In the genomic region with DNA sequence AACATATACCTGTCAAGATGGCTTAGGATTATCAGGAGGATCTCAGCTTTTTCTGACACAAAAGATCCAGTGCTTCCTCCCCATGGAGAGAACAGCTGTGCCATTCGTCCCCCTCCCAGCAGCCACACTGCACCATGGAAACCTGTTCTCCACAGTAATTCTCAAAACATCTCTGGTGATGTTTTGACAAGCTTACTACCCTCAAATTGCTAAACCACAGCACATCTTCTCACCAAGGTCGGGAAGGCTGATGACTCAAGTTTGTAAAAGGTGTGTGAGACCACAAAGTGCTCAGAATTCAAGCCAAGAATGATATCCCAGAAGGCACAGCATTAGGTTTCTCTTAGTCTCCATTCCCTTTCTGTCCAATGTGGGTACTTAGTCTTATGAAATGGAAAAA, we compare ENCODE assay signal across 8 cellular contexts. TPM values are rescaled to one million over a fixed set of nuclear protein-coding genes. Genes with fewer than 3 reads are reported as not detected.
DNase-seq lines count a peak whose midpoint lies in the region; ATAC-seq and TF ChIP-seq lines count a peak whose summit lies in the region.

No MANE protein-coding gene starts in this region.

- H3K9me3 Mint-ChIP-seq in nephron progenitor cell = no peaks in the 10 kb centered on the region
- no peaks in the 10 kb centered on the region for H3K9me3 Mint-ChIP-seq in glutamatergic neuron (ENCODE audit: unreplicated experiment)

- DNase-seq in SW480 (ENCODE audit: low spot score) (peak; percentile 9), renal cortical epithelial cell (ENCODE audit: low read depth) (peak; percentile 96), nephron progenitor cell (no peak), NCI-H1930 (lab: John Stamatoyannopoulos, UW) (no peak), glutamatergic neuron (no peak)
- no peak for DNase-seq in central memory CD4-positive, alpha-beta T cell

- no peak for TF ChIP-seq CTCF in nephron progenitor cell (IDR thresholded peaks at IDR 0.05)
- no peak for TF ChIP-seq CTCF in glutamatergic neuron (IDR thresholded peaks at IDR 0.05; ENCODE audit: partially characterized antibody, unreplicated experiment)

- ATAC-seq in GM19324 (IDR thresholded peaks at IDR 0.05; ENCODE audit: low FRiP score, unreplicated experiment) (peak; percentile 38), HG02884 (IDR thresholded peaks at IDR 0.05; ENCODE audit: unreplicated experiment) (peak; percentile 72)

- H3K4me3 Mint-ChIP-seq in nephron progenitor cell = no peak overlapping the region
- H3K4me3 Mint-ChIP-seq in glutamatergic neuron (ENCODE audit: unreplicated experiment) = no peak overlapping the region

- H3K36me3 Mint-ChIP-seq in nephron progenitor cell (ENCODE audit: low read depth) (no peaks in the 10 kb centered on the region), glutamatergic neuron (ENCODE audit: unreplicated experiment) (no peaks in the 10 kb centered on the region)

- H3K27ac Mint-ChIP-seq in nephron progenitor cell (no peak overlapping the region), glutamatergic neuron (ENCODE audit: unreplicated experiment) (no peak overlapping the region)

- H3K4me1 Mint-ChIP-seq in nephron progenitor cell (peaks cover 19% of the 10 kb centered on the region), glutamatergic neuron (ENCODE audit: low read depth, unreplicated experiment) (no peaks in the 10 kb centered on the region)

- H3K27me3 Mint-ChIP-seq in nephron progenitor cell (ENCODE audit: low read depth, poor library complexity) = peaks cover 28% of the 10 kb centered on the region
- peaks cover 5% of the 10 kb centered on the region for H3K27me3 Mint-ChIP-seq in glutamatergic neuron (ENCODE audit: unreplicated experiment)

RNA-seq across cellular contexts. Expression of a gene that starts 3.9 kb away (rescaled TPM):
- 10.7 and 12.3 TPM in 2 replicates for total RNA-seq in renal cortical epithelial cell
- total RNA-seq in glutamatergic neuron (ENCODE audit: unreplicated experiment) = 0.76 TPM

Comparison
In these comparisons a context has a peak if more than half of its experiments do, and no peak if none do; other contexts are left out.
1. DNase-seq: peak in SW480 (single experiment) and renal cortical epithelial cell (single experiment); none in nephron progenitor cell (single experiment), NCI-H1930 (0 of 2), glutamatergic neuron (single experiment) and central memory CD4-positive, alpha-beta T cell (single experiment).